12 cellular contexts compared by ENCODE assay signal in genomic region chr13:99339736-99340392, GRCh38. TPM values are rescaled to one million over a fixed set of nuclear protein-coding genes. Genes with fewer than 3 reads are reported as not detected.
A peak's percentile ranks its signal among the peaks of the same experiment; 100 is the strongest.
DNase-seq lines count a peak whose midpoint lies in the region; ATAC-seq, FAIRE-seq and TF ChIP-seq lines count a peak whose summit lies in the region.
"Had no signal": no experiment of that assay in that cellular context is flagged by ENCODE, and none has a peak within 500 bp of the region (broad histone marks: within the 10 kb centered on the region; RNA-seq: fewer than 3 reads in every experiment).

No MANE protein-coding gene starts in this region.

- DNase-seq in NCI-H2107 treated with DMSO at 0.1 percent for 48 hours (lab: John Stamatoyannopoulos, UW; ENCODE audit: unreplicated experiment): peak; percentile 40
- no peak for DNase-seq in NCI-H2107 (lab: John Stamatoyannopoulos, UW)
- peak; percentile 53 for DNase-seq in T follicular helper cell (ENCODE audit: low read depth)
- DNase-seq in K562 (ENCODE audit: extremely low read depth in 1 of 4, low spot score in 3 of 4): peak; percentile 37 to 69 (median 44)
- no peak for DNase-seq in pancreas
- no peak for DNase-seq in upper lobe of left lung
- no peak for DNase-seq in NCI-H524 treated with DMSO at 0.1 percent for 48 hours (lab: John Stamatoyannopoulos, UW)
- DNase-seq: activated naive CD8-positive, alpha-beta T cell treated with anti-CD3 and anti-CD28 coated beads, Interleukin-2, amount 10 ng/mL, durations not matched to agents 7 days and 5 days; foreskin keratinocyte; naive B cell had no signal

- TF ChIP-seq CTCF in K562 (IDR thresholded peaks at IDR 0.05 in 2 of 3, conservative IDR thresholded peaks at IDR 0.05 in 1 of 3; ENCODE audit: insufficient read depth in 2 of 3, low read depth in 1 of 3, low read length in 3 of 3) (no peak), pancreas (IDR thresholded peaks at IDR 0.05) (no peak), upper lobe of left lung (IDR thresholded peaks at IDR 0.05) (no peak)

- H3K9me1 ChIP-seq in K562 (ENCODE audit: control insufficient read depth, insufficient read depth, low read length): no peaks in the 10 kb centered on the region

- H4K20me1 ChIP-seq in K562 (replicated peaks; ENCODE audit: control insufficient read depth, insufficient read depth, low read length): no peaks in the 10 kb centered on the region

- H3K9ac ChIP-seq in K562 (ENCODE audit: insufficient read depth in 1 of 2, low read depth in 2 of 2, low read length in 2 of 2): no peak overlapping the region

- POLR2A ChIA-PET in K562 (lab: Yijun Ruan, JAX): no interaction called here

- H3K27me3 ChIP-seq in K562 (ENCODE audit: control insufficient read depth in 2 of 2, insufficient read depth in 2 of 2, low read length in 2 of 2): no peaks in the 10 kb centered on the region
- no peaks in the 10 kb centered on the region for H3K27me3 ChIP-seq in pancreas
- no peaks in the 10 kb centered on the region for H3K27me3 ChIP-seq in upper lobe of left lung
- H3K27me3 ChIP-seq: foreskin keratinocyte had no signal

- ATAC-seq in K562 (peak; percentile 84), pancreas (peak in 3 of 4 donors; percentile 70 to 82 (median 72)), GM19455 (IDR thresholded peaks at IDR 0.05; ENCODE audit: unreplicated experiment) (no peak), upper lobe of left lung (ENCODE audit: low FRiP score in 2 of 2) (no peak)
- ATAC-seq: foreskin keratinocyte had no signal

- H3K4me2 ChIP-seq in K562 (ENCODE audit: insufficient read depth, low read length): no peak overlapping the region

- BruUV-seq in K562 (replicated peaks; lab: Mats Ljungman, UMichigan): no TSS peak

- CTCF ChIA-PET in K562 (lab: Yijun Ruan, JAX; ENCODE audit: low intra/inter-chr PET ratio): no interaction called here

- no peaks in the 10 kb centered on the region for H3K79me2 ChIP-seq in K562 (ENCODE audit: control insufficient read depth, insufficient read depth, low read length)

- TF ChIP-seq RAD21 in K562 (CRISPR knock-in tag; conservative IDR thresholded peaks at IDR 0.05 in 1 of 2, IDR thresholded peaks at IDR 0.05 in 1 of 2): no peak

- intact Hi-C loops in K562 (cut with micrococcal nuclease): no loop called here
- intact Hi-C loops in pancreas (cut with DNase I): no loop called here

- peak; percentile 79 for FAIRE-seq in K562 (lab: Jason Lieb, UNC)
- no peak for FAIRE-seq in pancreas (lab: Jason Lieb, UNC)

- H3K4me1 ChIP-seq in K562 (replicated peaks in 1 of 2; ENCODE audit: control insufficient read depth in 2 of 2, insufficient read depth in 2 of 2, low read length in 2 of 2): peaks cover 6 to 26% of the 10 kb centered on the region in 2 experiments; a peak in 4 of 5 replicates
- H3K4me1 ChIP-seq in pancreas: peaks cover 0 to 6% (median 0%) of the 10 kb centered on the region in 3 donors
- H3K4me1 ChIP-seq in upper lobe of left lung: no peaks in the 10 kb centered on the region
- H3K4me1 ChIP-seq: foreskin keratinocyte had no signal

- TF ChIP-seq POLR2A in K562 (conservative IDR thresholded peaks at IDR 0.05): no peak
- no peak for TF ChIP-seq POLR2A in upper lobe of left lung (IDR thresholded peaks at IDR 0.05)

- no peaks in the 10 kb centered on the region for H3K9me3 ChIP-seq in K562 (replicated peaks; ENCODE audit: control insufficient read depth, insufficient read depth, low read depth, low read length)
- no peaks in the 10 kb centered on the region for H3K9me3 ChIP-seq in pancreas
- H3K9me3 ChIP-seq in upper lobe of left lung: no peaks in the 10 kb centered on the region

- no peak; the same call in 1 of the 2 replicates for TF ChIP-seq EP300 in K562 (IDR thresholded peaks at IDR 0.05; ENCODE audit: low read length)
- TF ChIP-seq EP300 in upper lobe of left lung (IDR thresholded peaks at IDR 0.05): no peak

- WGBS in K562 (ENCODE audit: insufficient coverage, low coverage, missing lambda C conversion rate): 24% methylated on average over 8 of the region's 8 CpGs
- WGBS in pancreas, 2 donors: 55 to 57% methylated on average over 8 of the region's 8 CpGs
- 80 to 86% methylated on average over 8 of the region's 8 CpGs for WGBS in upper lobe of left lung, 2 donors

- in situ Hi-C loops in K562 (cut with MboI): no loop called here

- H2AFZ ChIP-seq in K562 (ENCODE audit: low read depth, low read length): no peak overlapping the region

- H3K36me3 ChIP-seq in K562 (ENCODE audit: control insufficient read depth, insufficient read depth, low read length) (peaks cover 39% of the 10 kb centered on the region; the same call in 2 of the 3 replicates), pancreas (peaks cover 0 to 17% (median 0%) of the 10 kb centered on the region in 3 donors), upper lobe of left lung (peaks cover 4 to 51% (median 28%) of the 10 kb centered on the region in 4 donors)

- no peak overlapping the region for H3K4me3 ChIP-seq in K562
- H3K4me3 ChIP-seq in pancreas: no peak overlapping the region
- H3K4me3 ChIP-seq in upper lobe of left lung: no peak overlapping the region

- peak overlapping the region; percentile 27; the same call in 1 of the 3 replicates for H3K27ac ChIP-seq in K562 (ENCODE audit: extremely low read depth, low read depth, low read length)
- H3K27ac ChIP-seq in pancreas: no peak overlapping the region
- H3K27ac ChIP-seq in upper lobe of left lung: no peak overlapping the region
- H3K27ac ChIP-seq: 22Rv1, foreskin keratinocyte had no signal

TF ChIP-seq in K562, 482 proteins besides CTCF, POLR2A, EP300 and RAD21 (continues in another document):
- TF ChIP-seq CGGBP1 (CRISPR knock-in tag; IDR thresholded peaks at IDR 0.05): no peak
- TF ChIP-seq DIDO1 (tag; IDR thresholded peaks at IDR 0.05; ENCODE audit: low read depth): no peak
- TF ChIP-seq, protein P1, sequence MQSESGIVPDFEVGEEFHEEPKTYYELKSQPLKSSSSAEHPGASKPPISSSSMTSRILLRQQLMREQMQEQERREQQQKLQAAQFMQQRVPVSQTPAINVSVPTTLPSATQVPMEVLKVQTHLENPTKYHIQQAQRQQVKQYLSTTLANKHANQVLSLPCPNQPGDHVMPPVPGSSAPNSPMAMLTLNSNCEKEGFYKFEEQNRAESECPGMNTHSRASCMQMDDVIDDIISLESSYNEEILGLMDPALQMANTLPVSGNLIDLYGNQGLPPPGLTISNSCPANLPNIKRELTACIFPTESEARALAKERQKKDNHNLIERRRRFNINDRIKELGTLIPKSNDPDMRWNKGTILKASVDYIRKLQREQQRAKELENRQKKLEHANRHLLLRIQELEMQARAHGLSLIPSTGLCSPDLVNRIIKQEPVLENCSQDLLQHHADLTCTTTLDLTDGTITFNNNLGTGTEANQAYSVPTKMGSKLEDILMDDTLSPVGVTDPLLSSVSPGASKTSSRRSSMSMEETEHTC (IDR thresholded peaks at IDR 0.05): 0 out of 2 replicates have a peak, but pooled peaks have one; percentile 54
- no peak for TF ChIP-seq E2F4 (CRISPR knock-in tag; IDR thresholded peaks at IDR 0.05; ENCODE audit: low read depth)
- no peak for TF ChIP-seq NFE2 (IDR thresholded peaks at IDR 0.05; ENCODE audit: low read depth)
- peak; percentile 53; the same call in 1 of the 2 replicates for TF ChIP-seq BHLHE40 (IDR thresholded peaks at IDR 0.05; ENCODE audit: low read length)
- TF ChIP-seq NFIX (CRISPR knock-in tag; IDR thresholded peaks at IDR 0.05; ENCODE audit: low read depth): peak; percentile 16; the same call in 1 of the 2 replicates
- no peak for TF ChIP-seq PYGO2 (tag; IDR thresholded peaks at IDR 0.05)
- no peak for TF ChIP-seq MAFK (IDR thresholded peaks at IDR 0.05; ENCODE audit: low read length)
- TF ChIP-seq ESRRA (IDR thresholded peaks at IDR 0.05; ENCODE audit: borderline replicate concordance, low read depth): peak; percentile 56; the same call in 1 of the 2 replicates
- peak; percentile 83 for TF ChIP-seq CEBPB (tag; IDR thresholded peaks at IDR 0.05)
- no peak for TF ChIP-seq FOXA1 (IDR thresholded peaks at IDR 0.05; ENCODE audit: borderline replicate concordance)
- peak; percentile 12; the same call in 1 of the 2 replicates for TF ChIP-seq CBFA2T3 (IDR thresholded peaks at IDR 0.05)

RNA-seq across cellular contexts. Expression of gene GPR183, which starts 32.7 kb away (rescaled TPM):
- total RNA-seq in K562 (2011; cell fraction: chromatin; rRNA removed; ENCODE audit: low replicate concordance): 3.6 and 4.7 TPM in 2 replicates
- 2.6 and 4.0 TPM in 2 replicates for total RNA-seq in K562 (2011; cell fraction: nucleolus; rRNA removed)
- 4.1 and 5.4 TPM in 2 replicates for total RNA-seq in K562 (2011; cell fraction: nucleoplasm; rRNA removed)
- total RNA-seq in K562 (2014; rRNA removed) (1.3 and 1.6 TPM in 2 replicates), K562 (2014; rRNA removed; fragmentation: Illumina TruSeq; extraction: Trizol) (2.9 and 3.5 TPM in 2 replicates), K562 (2015; rRNA removed; fragmentation: Illumina TruSeq; extraction: Trizol) (9.3 and 10.0 TPM in 2 replicates), K562 (2021) (2.3 TPM in 2 replicates), pancreas (1 to 10 TPM in 3 of 6 donors, under 1 TPM in 3; 0.23 to 3.5 (median 1.1) TPM), upper lobe of left lung (10 to 100 TPM in 3 of 6 donors, 1 to 10 TPM in 3; 2.6 to 13.5 (median 10.0) TPM)
- polyA plus RNA-seq in K562 (2011; rRNA removed) (2.6 and 9.4 TPM in 2 replicates), K562 (2014; fragmentation: Illumina TruSeq; extraction: Trizol) (3.6 and 3.7 TPM in 2 replicates), K562 (2014; fragmentation: Nextera tagmentation; extraction: Ambion mirVana) (10 to 100 TPM in 1 of 2 experiments, 1 to 10 TPM in 1; 6.9 to 10.2 TPM), K562 (2014; rRNA removed) (1.9 and 2.5 TPM in 2 replicates), pancreas (1 to 10 TPM in 1 of 2 donors, under 1 TPM in 1; 0.61 to 1.2 TPM)
- 1.7 and 5.1 TPM in 2 replicates for polyA plus RNA-seq in K562 (2011; cell fraction: cytosol; rRNA removed)
- 0.97 and 2.6 TPM in 2 replicates for polyA plus RNA-seq in K562 (2011; cell fraction: nucleus; rRNA removed)
- polyA plus RNA-seq in K562 (2012): 3.7 and 8.1 TPM in 2 replicates
- polyA minus RNA-seq in K562 (2011; rRNA and poly(A)+ RNA removed): 2.0 and 6.3 TPM in 2 replicates
- polyA minus RNA-seq in K562 (2011; cell fraction: cytosol; rRNA and poly(A)+ RNA removed): 2.6 TPM in 1 of 2 replicates, not detected in the other
- 0.78 and 0.81 TPM in 2 replicates for polyA minus RNA-seq in K562 (2011; cell fraction: nucleus; rRNA and poly(A)+ RNA removed)
- total RNA-seq: foreskin keratinocyte had no signal
- polyA plus RNA-seq: foreskin keratinocyte had no signal

Comparison
In these comparisons a context has a peak if more than half of its experiments do, and no peak if none do; other contexts are left out.
1. DNase-seq: peak in NCI-H2107 treated with DMSO at 0.1 percent for 48 hours (single experiment), T follicular helper cell (single experiment) and K562 (4 of 4); none in NCI-H2107 (single experiment), pancreas (0 of 6), upper lobe of left lung (0 of 2) and NCI-H524 treated with DMSO at 0.1 percent for 48 hours (single experiment).
2. ATAC-seq: peak in K562 (single experiment) and pancreas (3 of 4); none in GM19455 (single experiment) and upper lobe of left lung (0 of 2).